In genomic region chr4:48380583-48381167, GRCh38 we compare ENCODE assay signal across 1 cellular context.
TF ChIP-seq lines count a peak whose summit lies in the region.

No MANE protein-coding gene starts in this region.

TF ChIP-seq in endothelial cell of umbilical vein, 7 proteins besides CTCF, POLR2A, EP300 and RAD21 (continued from another document):
- TF ChIP-seq EZH2 (IDR thresholded peaks at IDR 0.05; ENCODE audit: borderline replicate concordance, low read depth, low read length, severe bottlenecking) (no peak), MYC (IDR thresholded peaks at IDR 0.05; ENCODE audit: low read depth, low read length) (no peak)
- TF ChIP-seq, protein P1, sequence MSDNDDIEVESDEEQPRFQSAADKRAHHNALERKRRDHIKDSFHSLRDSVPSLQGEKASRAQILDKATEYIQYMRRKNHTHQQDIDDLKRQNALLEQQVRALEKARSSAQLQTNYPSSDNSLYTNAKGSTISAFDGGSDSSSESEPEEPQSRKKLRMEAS (IDR thresholded peaks at IDR 0.05; ENCODE audit: insufficient read depth, insufficient read length), result no peak
